In the genomic region with DNA sequence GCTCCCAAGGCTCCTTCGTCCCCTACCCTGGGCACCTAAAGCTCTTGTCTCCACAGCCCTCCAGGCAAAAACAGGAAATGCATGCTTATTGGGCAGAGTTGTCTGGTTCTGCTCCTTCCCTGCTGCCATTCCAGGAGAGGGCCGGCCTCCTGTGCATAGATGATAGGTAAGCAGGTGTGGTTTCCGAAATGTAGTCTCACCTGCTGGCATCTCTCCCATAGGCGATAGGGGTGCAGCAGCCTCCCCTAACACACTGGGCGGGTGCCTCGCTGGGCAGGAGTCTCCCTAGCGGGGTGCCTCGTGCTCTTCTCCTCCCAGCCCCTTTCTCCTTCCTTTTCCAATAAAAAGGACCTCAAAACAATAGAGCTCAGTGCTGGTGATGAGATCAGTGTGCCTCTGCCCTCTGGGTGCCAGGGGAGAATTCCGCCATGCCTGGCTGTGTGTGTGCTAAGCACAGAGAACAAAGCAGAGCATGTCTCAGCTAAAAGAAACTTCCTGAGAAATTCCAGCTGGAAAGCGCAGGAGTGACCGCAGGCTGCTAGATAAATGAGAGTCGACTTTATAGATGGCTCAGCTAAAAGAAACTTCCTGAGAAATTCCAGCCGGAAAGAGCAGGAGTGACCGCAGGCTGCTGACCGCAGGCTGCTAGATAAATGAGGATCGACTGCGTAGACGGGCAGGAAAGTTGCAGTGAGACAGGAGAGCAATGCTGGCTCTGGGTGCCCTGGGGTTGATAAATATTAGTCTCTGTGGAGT, we compare ENCODE assay signal across 20 cellular contexts. TPM values are rescaled to one million over a fixed set of nuclear protein-coding genes. Genes with fewer than 3 reads are reported as not detected.
A peak's percentile ranks its signal among the peaks of the same experiment; 100 is the strongest.
DNase-seq lines count a peak whose midpoint lies in the region; ATAC-seq and TF ChIP-seq lines count a peak whose summit lies in the region.
"Had no signal": no experiment of that assay in that cellular context is flagged by ENCODE, and none has a peak within 500 bp of the region (broad histone marks: within the 10 kb centered on the region; RNA-seq: fewer than 3 reads in every experiment).

No MANE protein-coding gene starts in this region.

- H3K36me3 Mint-ChIP-seq in MCF 10A (ENCODE audit: insufficient read depth, unreplicated experiment), result no peaks in the 10 kb centered on the region
- H3K36me3 Mint-ChIP-seq: activated naive CD4-positive, alpha-beta T cell treated with anti-CD3 and anti-CD28 coated beads, Interleukin-2, amount 50 U/mL, for 24 hours had no signal

- no peaks in the 10 kb centered on the region for H3K9me3 Mint-ChIP-seq in MCF 10A (ENCODE audit: unreplicated experiment)
- H3K9me3 Mint-ChIP-seq: activated naive CD4-positive, alpha-beta T cell treated with anti-CD3 and anti-CD28 coated beads, Interleukin-2, amount 50 U/mL, for 24 hours had no signal

- intact Hi-C loops in Panc1 (cut with micrococcal nuclease; ENCODE audit: unreplicated experiment), result no loop called here
- intact Hi-C loops in MCF 10A (cut with micrococcal nuclease), result no loop called here

- H3K27me3 Mint-ChIP-seq in MCF 10A (ENCODE audit: insufficient read depth, unreplicated experiment), result peaks cover under 1% of the 10 kb centered on the region
- H3K27me3 Mint-ChIP-seq: activated naive CD4-positive, alpha-beta T cell treated with anti-CD3 and anti-CD28 coated beads, Interleukin-2, amount 50 U/mL, for 24 hours had no signal

- peak; percentile 93 for DNase-seq in Daoy (ENCODE audit: low read depth)
- DNase-seq in Panc1 (ENCODE audit: low read depth, low spot score), result no peak
- DNase-seq in fibroblast of villous mesenchyme (ENCODE audit: low read depth), result peak; percentile 98
- DNase-seq in osteoblast (ENCODE audit: insufficient read length, low spot score, missing footprints), result peak; percentile 83
- no peak for DNase-seq in MCF 10A (ENCODE audit: unreplicated experiment)
- DNase-seq: AML-193; Calu3; effector CD8-positive, alpha-beta T cell; KG1; mesendoderm; NCI-H1105 treated with DMSO at 0.1 percent for 48 hours; NCI-H2171 treated with DMSO at 0.1 percent for 48 hours; SHP77 treated with DMSO at 0.1 percent for 48 hours; stimulated activated naive B cell treated with anti-CD40 and anti-IgM and Interleukin-4, amounts not matched to agents 10 μg/mL and 1 μg/mL and 100 μg/mL, for 72 hours; T-helper 9 cell had no signal

- H3K4me3 Mint-ChIP-seq in MCF 10A (ENCODE audit: unreplicated experiment), result no peak overlapping the region
- H3K4me3 Mint-ChIP-seq: activated naive CD4-positive, alpha-beta T cell treated with anti-CD3 and anti-CD28 coated beads, Interleukin-2, amount 50 U/mL, for 24 hours; stimulated activated naive B cell treated with anti-CD40 and anti-IgM and Interleukin-4, amounts not matched to agents 10 μg/mL and 1 μg/mL and 100 μg/mL, for 72 hours had no signal

- TF ChIP-seq CTCF in Panc1 (IDR thresholded peaks at IDR 0.05) (no peak), fibroblast of villous mesenchyme (IDR thresholded peaks at IDR 0.05; ENCODE audit: insufficient read depth, low read depth, low read length) (no peak), osteoblast (IDR thresholded peaks at IDR 0.05; ENCODE audit: extremely low read depth, low read depth, low read length) (no peak), MCF 10A (IDR thresholded peaks at IDR 0.05; ENCODE audit: unreplicated experiment) (no peak)

- H2AFZ ChIP-seq in osteoblast (ENCODE audit: low read length), result no peak overlapping the region

- no peak overlapping the region for H3K4me2 ChIP-seq in osteoblast (ENCODE audit: insufficient read depth, low read length)

- H3K36me3 ChIP-seq in Panc1 (ENCODE audit: control insufficient read depth, insufficient read depth, low read length) (no peaks in the 10 kb centered on the region), osteoblast (ENCODE audit: insufficient read depth, low read length) (no peaks in the 10 kb centered on the region)
- H3K36me3 ChIP-seq: neutrophil had no signal

- H3K4me3 ChIP-seq in Panc1 (ENCODE audit: low read depth in 2 of 2, low read length in 2 of 2), result no peak overlapping the region
- no peak overlapping the region for H3K4me3 ChIP-seq in fibroblast of villous mesenchyme (ENCODE audit: low read depth, low read length)
- no peak overlapping the region for H3K4me3 ChIP-seq in osteoblast (ENCODE audit: insufficient read depth, low read length)

- ATAC-seq in Panc1 (no peak), GM21576 (IDR thresholded peaks at IDR 0.05; ENCODE audit: unreplicated experiment) (no peak), GM19351 (IDR thresholded peaks at IDR 0.05; ENCODE audit: unreplicated experiment) (no peak), HG03469 (IDR thresholded peaks at IDR 0.05; ENCODE audit: unreplicated experiment) (no peak)
- ATAC-seq: stimulated activated naive B cell treated with anti-CD40 and anti-IgM and Interleukin-4, amounts not matched to agents 10 μg/mL and 1 μg/mL and 100 μg/mL, for 72 hours had no signal

- H3K79me2 ChIP-seq in osteoblast (ENCODE audit: insufficient read depth, low read length), result no peaks in the 10 kb centered on the region

- no peaks in the 10 kb centered on the region for H3K27me3 ChIP-seq in Panc1 (ENCODE audit: control insufficient read depth, insufficient read depth, low read length)
- H3K27me3 ChIP-seq in osteoblast (ENCODE audit: insufficient read depth, low read length), result peaks cover 28% of the 10 kb centered on the region

- CTCF ChIA-PET in Panc1 (lab: Charles Lee), result interaction anchor here (0.5 to 0.6 kb wide), 2 partner anchors 235 to 319 kb away, joined by 3 read pairs; no protein-coding TSS in a partner anchor
- CTCF ChIA-PET in MCF 10A (lab: Yijun Ruan, JAX), result interaction anchor here (1.4 to 6.1 kb wide), 3 partner anchors 13 to 204 kb away, joined by 4 to 63 read pairs (median 5); no protein-coding TSS in a partner anchor

- POLR2A ChIA-PET in Panc1 (lab: Charles Lee) (interaction anchor here (0.6 kb wide), 1 partner anchor 177 kb away, joined by 9 read pairs; no protein-coding TSS in a partner anchor), MCF 10A (lab: Yijun Ruan, JAX) (no interaction called here)

- no peak overlapping the region for H3K27ac Mint-ChIP-seq in MCF 10A (ENCODE audit: low read depth, unreplicated experiment)
- H3K27ac Mint-ChIP-seq: activated naive CD4-positive, alpha-beta T cell treated with anti-CD3 and anti-CD28 coated beads, Interleukin-2, amount 50 U/mL, for 24 hours; stimulated activated naive B cell treated with anti-CD40 and anti-IgM and Interleukin-4, amounts not matched to agents 10 μg/mL and 1 μg/mL and 100 μg/mL, for 72 hours had no signal

- peaks cover 6% of the 10 kb centered on the region for H3K4me1 Mint-ChIP-seq in MCF 10A (ENCODE audit: insufficient read depth, unreplicated experiment)
- H3K4me1 Mint-ChIP-seq: activated naive CD4-positive, alpha-beta T cell treated with anti-CD3 and anti-CD28 coated beads, Interleukin-2, amount 50 U/mL, for 24 hours had no signal

- H3K9me3 ChIP-seq in Panc1 (ENCODE audit: control insufficient read depth, insufficient read depth, low read depth, low read length), result no peaks in the 10 kb centered on the region
- no peaks in the 10 kb centered on the region for H3K9me3 ChIP-seq in osteoblast (ENCODE audit: low read depth, low read length)
- H3K9me3 ChIP-seq: neutrophil had no signal

- BruUV-seq in Panc1 (replicated peaks; lab: Mats Ljungman, UMichigan) (no TSS peak), MCF 10A (replicated peaks; lab: Mats Ljungman, UMichigan) (no TSS peak)

- H3K27ac ChIP-seq in Panc1 (ENCODE audit: low read length) (peak overlapping the region; percentile 52; the same call in 1 of the 2 replicates), osteoblast (ENCODE audit: low read depth, low read length) (no peak overlapping the region)
- H3K27ac ChIP-seq: neutrophil had no signal

- H3K4me1 ChIP-seq in Panc1 (ENCODE audit: control insufficient read depth, insufficient read depth, low read length), result peaks cover 16% of the 10 kb centered on the region
- H3K4me1 ChIP-seq in osteoblast (ENCODE audit: insufficient read depth, low read length), result no peaks in the 10 kb centered on the region

- in situ Hi-C loops in Panc1 (cut with HindIII; ENCODE audit: low pct_unique_long_range_greater_than_20kb, low sequenced_read_pairs), result no loop called here

- no peaks in the 10 kb centered on the region for H4K20me1 ChIP-seq in osteoblast (ENCODE audit: insufficient read depth, low read length)

RNA-seq across cellular contexts. Expression of a gene that starts 11.3 kb away (rescaled TPM):
- total RNA-seq in Daoy (2014; rRNA removed; shearing (Covaris generic)), result 173 and 193 TPM in 2 replicates
- total RNA-seq in Panc1 (2021; ENCODE audit: unreplicated experiment), result 2.5 TPM
- 4.5 TPM for polyA plus RNA-seq in Panc1 (2012; ENCODE audit: insufficient read length)
- total RNA-seq in fibroblast of villous mesenchyme, result 296 and 372 TPM in 2 replicates
- total RNA-seq in osteoblast, result 307 and 324 TPM in 2 replicates
- 96.1 and 114 TPM in 2 replicates for total RNA-seq in MCF 10A (2022)
- total RNA-seq: Calu3 had no signal

Comparison
In these comparisons a context has a peak if more than half of its experiments do, and no peak if none do; other contexts are left out.
1. DNase-seq: peak in Daoy (single experiment), fibroblast of villous mesenchyme (single experiment) and osteoblast (single experiment); none in Panc1 (single experiment) and MCF 10A (single experiment).
2. RNA of a gene that starts 11.3 kb away (total RNA-seq): 307 to 324 TPM in osteoblast, 296 to 372 TPM in fibroblast of villous mesenchyme, 173 to 193 TPM in Daoy and 96.1 to 114 TPM in MCF 10A; 2.5 TPM in Panc1 (single experiment); every median in the first group is over 10 times any median in the second.